In genomic region chr3:126434264-126434590, GRCh38 we compare ENCODE assay signal across 11 cellular contexts. TPM values are rescaled to one million over a fixed set of nuclear protein-coding genes. Genes with fewer than 3 reads are reported as not detected.
A peak's percentile ranks its signal among the peaks of the same experiment; 100 is the strongest.
DNase-seq lines count a peak whose midpoint lies in the region; ATAC-seq and TF ChIP-seq lines count a peak whose summit lies in the region.
"Had no signal": no experiment of that assay in that cellular context is flagged by ENCODE, and none has a peak within 500 bp of the region (broad histone marks: within the 10 kb centered on the region; RNA-seq: fewer than 3 reads in every experiment).

No MANE protein-coding gene starts in this region.

- H3K36me3 Mint-ChIP-seq in T-helper 17 cell (ENCODE audit: low read depth) (peaks cover 9% of the 10 kb centered on the region), chondrocyte (ENCODE audit: low read depth) (peaks cover 12% of the 10 kb centered on the region)

- no peaks in the 10 kb centered on the region for H3K9me3 Mint-ChIP-seq in chondrocyte (ENCODE audit: low read depth)
- H3K9me3 Mint-ChIP-seq: GM23338 had no signal

- H3K4me1 Mint-ChIP-seq in T-helper 17 cell, result no peaks in the 10 kb centered on the region
- H3K4me1 Mint-ChIP-seq in chondrocyte (ENCODE audit: low read depth), result peaks cover 8% of the 10 kb centered on the region

- H3K27ac Mint-ChIP-seq in T-helper 17 cell (peak overlapping the region; percentile 66), chondrocyte (ENCODE audit: unreplicated experiment) (no peak overlapping the region)
- H3K27ac Mint-ChIP-seq: GM23338 had no signal

- H3K4me3 Mint-ChIP-seq in T-helper 17 cell (no peak overlapping the region), chondrocyte (ENCODE audit: unreplicated experiment) (no peak overlapping the region)
- H3K4me3 Mint-ChIP-seq: GM23338 had no signal

- ATAC-seq in T-helper 17 cell (no peak), left lobe of liver (peak; percentile 94), upper lobe of right lung (peak; percentile 5), HG03460 (IDR thresholded peaks at IDR 0.05; ENCODE audit: unreplicated experiment) (no peak)
- ATAC-seq: GM23338 had no signal

- no peak overlapping the region for H3K4me3 ChIP-seq in upper lobe of right lung
- H3K4me3 ChIP-seq: BLaER1, GM23338 had no signal

- peaks cover 35% of the 10 kb centered on the region for H3K36me3 ChIP-seq in upper lobe of right lung

- H3K27ac ChIP-seq in upper lobe of right lung, result no peak overlapping the region
- H3K27ac ChIP-seq in substantia nigra (ENCODE audit: low read depth, low read length, poor library complexity, severe bottlenecking), result no peak overlapping the region
- H3K27ac ChIP-seq: BLaER1, HL-60 had no signal

- H3K4me1 ChIP-seq in upper lobe of right lung, result no peaks in the 10 kb centered on the region
- H3K4me1 ChIP-seq: BLaER1 had no signal

- TF ChIP-seq CTCF in upper lobe of right lung (IDR thresholded peaks at IDR 0.05) (no peak), chondrocyte (IDR thresholded peaks at IDR 0.05) (no peak)

- intact Hi-C loops in posterior vena cava (cut with DNase I) (loop anchor here in 1 of 2 donors (1.0 kb wide), 1 partner anchor 20 kb away; no protein-coding TSS in a partner anchor), upper lobe of right lung (cut with DNase I) (no loop called here)

- H3K27me3 Mint-ChIP-seq in T-helper 17 cell (no peaks in the 10 kb centered on the region), chondrocyte (ENCODE audit: low read depth) (no peaks in the 10 kb centered on the region)

- H3K27me3 ChIP-seq in upper lobe of right lung, result no peaks in the 10 kb centered on the region
- H3K27me3 ChIP-seq: BLaER1 had no signal

- DNase-seq in T-helper 17 cell (no peak), left lobe of liver (ENCODE audit: low spot score) (peak; percentile 81), posterior vena cava (ENCODE audit: low spot score) (peak; percentile 62), upper lobe of right lung (no peak), substantia nigra (lab: John Stamatoyannopoulos, UW) (no peak), chondrocyte (ENCODE audit: low spot score) (no peak)
- DNase-seq: KBM-7 had no signal

- H3K9me3 ChIP-seq in T-helper 17 cell (ENCODE audit: control insufficient read depth, low read length, poor library complexity, severe bottlenecking) (no peaks in the 10 kb centered on the region), upper lobe of right lung (no peaks in the 10 kb centered on the region)
- H3K9me3 ChIP-seq: BLaER1 had no signal

RNA-seq across cellular contexts. Expression of gene CFAP100, which starts 39.5 kb away (rescaled TPM):
- total RNA-seq in T-helper 17 cell, result not detected
- not detected for total RNA-seq in left lobe of liver
- total RNA-seq in posterior vena cava, result not detected
- total RNA-seq in upper lobe of right lung, result not detected
- not detected in 3 replicates for total RNA-seq in chondrocyte

RNA-seq across cellular contexts. Expression of gene ZXDC, which starts 41.5 kb away (rescaled TPM):
- total RNA-seq in T-helper 17 cell (10 to 100 TPM; 57.2 to 59.0 TPM), left lobe of liver (21.5 TPM), posterior vena cava (10 to 100 TPM; 26.8 to 26.9 TPM), upper lobe of right lung (40.3 TPM), chondrocyte (26.3 to 29.7 TPM (median 26.6 TPM) in 3 replicates)

Comparison
In these comparisons a context has a peak if more than half of its experiments do, and no peak if none do; other contexts are left out.
1. ATAC-seq: peak in left lobe of liver (single experiment) and upper lobe of right lung (single experiment); none in T-helper 17 cell (single experiment) and HG03460 (single experiment).
2. DNase-seq: peak in left lobe of liver (single experiment) and posterior vena cava (single experiment); none in T-helper 17 cell (0 of 3), upper lobe of right lung (single experiment), substantia nigra (0 of 49) and chondrocyte (single experiment).